ENCODE assay signal across 21 cellular contexts in genomic region chr10:24439935-24440334, GRCh38.
DNase-seq lines count a peak whose midpoint lies in the region; ATAC-seq and TF ChIP-seq lines count a peak whose summit lies in the region.
"Had no signal": no experiment of that assay in that cellular context is flagged by ENCODE, and none has a peak within 500 bp of the region (broad histone marks: within the 10 kb centered on the region; RNA-seq: fewer than 3 reads in every experiment).

No MANE protein-coding gene starts in this region.

- TF ChIP-seq CTCF in AG10803 (conservative IDR thresholded peaks at IDR 0.05; ENCODE audit: low read length) (no peak), nephron progenitor cell (IDR thresholded peaks at IDR 0.05) (no peak), suprapubic skin (IDR thresholded peaks at IDR 0.05) (no peak)

- TF ChIP-seq POLR2A in suprapubic skin (IDR thresholded peaks at IDR 0.05), result no peak

- H3K27ac ChIP-seq in suprapubic skin, result peak overlapping the region; percentile 36
- H3K27ac ChIP-seq: KMS-11, Peyer's patch had no signal

- 71% methylated on average over 4 of the region's 4 CpGs for WGBS in suprapubic skin

- H3K4me3 Mint-ChIP-seq in nephron progenitor cell, result no peak overlapping the region
- H3K4me3 Mint-ChIP-seq in effector memory CD8-positive, alpha-beta T cell, result no peak overlapping the region
- H3K4me3 Mint-ChIP-seq: CD4-positive, alpha-beta memory T cell had no signal

- H3K4me1 ChIP-seq in suprapubic skin, result no peaks in the 10 kb centered on the region
- H3K4me1 ChIP-seq: BE2C, Peyer's patch had no signal

- H3K27me3 Mint-ChIP-seq in nephron progenitor cell (ENCODE audit: low read depth, poor library complexity), result peaks cover 4% of the 10 kb centered on the region
- H3K27me3 Mint-ChIP-seq in effector memory CD8-positive, alpha-beta T cell, result peaks cover 9% of the 10 kb centered on the region in 2 donors

- peaks cover 52% of the 10 kb centered on the region for H3K4me1 Mint-ChIP-seq in nephron progenitor cell
- H3K4me1 Mint-ChIP-seq in effector memory CD8-positive, alpha-beta T cell (ENCODE audit: low read depth in 2 of 2), result no peaks in the 10 kb centered on the region
- H3K4me1 Mint-ChIP-seq: CD4-positive, alpha-beta memory T cell had no signal

- peak; percentile 62 for DNase-seq in AG10803 (ENCODE audit: low read depth)
- DNase-seq in MG63, result peak; percentile 37
- DNase-seq in nephron progenitor cell, result no peak
- DNase-seq in suprapubic skin (ENCODE audit: low spot score in 2 of 2), result no peak
- DNase-seq in NCI-H446 treated with DMSO at 0.1 percent for 48 hours (lab: John Stamatoyannopoulos, UW), result no peak
- DNase-seq in effector memory CD8-positive, alpha-beta T cell, result no peak
- DNase-seq: BE2C; CD4-positive, alpha-beta memory T cell; DMS79 treated with DMSO at 0.1 percent for 48 hours; GDM1; MM.1S; NCI-H1105 treated with DMSO at 0.1 percent for 48 hours; NCI-H1930; NCI-H2171; NCI-H510A; Peyer's patch; SHP77 had no signal

- TF ChIP-seq EP300 in suprapubic skin (IDR thresholded peaks at IDR 0.05), result no peak

- peaks cover 4% of the 10 kb centered on the region for H3K9me3 Mint-ChIP-seq in nephron progenitor cell
- no peaks in the 10 kb centered on the region for H3K9me3 Mint-ChIP-seq in effector memory CD8-positive, alpha-beta T cell
- H3K9me3 Mint-ChIP-seq: CD4-positive, alpha-beta memory T cell had no signal

- H3K4me3 ChIP-seq in AG10803 (ENCODE audit: low read length), result no peak overlapping the region
- no peak overlapping the region for H3K4me3 ChIP-seq in MG63
- H3K4me3 ChIP-seq in suprapubic skin, result no peak overlapping the region
- H3K4me3 ChIP-seq: Peyer's patch had no signal

- H3K9me3 ChIP-seq in MG63, result no peaks in the 10 kb centered on the region
- H3K9me3 ChIP-seq in suprapubic skin, result no peaks in the 10 kb centered on the region
- H3K9me3 ChIP-seq: BE2C, Peyer's patch had no signal

- H3K36me3 Mint-ChIP-seq in nephron progenitor cell (ENCODE audit: low read depth), result peaks cover 70% of the 10 kb centered on the region
- H3K36me3 Mint-ChIP-seq in effector memory CD8-positive, alpha-beta T cell (ENCODE audit: insufficient read depth), result no peaks in the 10 kb centered on the region
- H3K36me3 Mint-ChIP-seq: CD4-positive, alpha-beta memory T cell had no signal

- H3K27me3 ChIP-seq in MG63, result no peaks in the 10 kb centered on the region
- H3K27me3 ChIP-seq in suprapubic skin, result no peaks in the 10 kb centered on the region
- H3K27me3 ChIP-seq: BE2C, Peyer's patch had no signal

- ATAC-seq in HG03135 (IDR thresholded peaks at IDR 0.05; ENCODE audit: unreplicated experiment) (no peak), HG03108 (IDR thresholded peaks at IDR 0.05; ENCODE audit: unreplicated experiment) (no peak)
- ATAC-seq in effector memory CD8-positive, alpha-beta T cell (replicated peaks), result no peak
- ATAC-seq: HCT116 had no signal

- H3K27ac Mint-ChIP-seq in nephron progenitor cell, result peak overlapping the region; percentile 44
- no peak overlapping the region for H3K27ac Mint-ChIP-seq in effector memory CD8-positive, alpha-beta T cell
- H3K27ac Mint-ChIP-seq: CD4-positive, alpha-beta memory T cell had no signal

- H3K36me3 ChIP-seq in MG63 (no peaks in the 10 kb centered on the region), suprapubic skin (peaks cover 14% of the 10 kb centered on the region)
- H3K36me3 ChIP-seq: BE2C, Peyer's patch had no signal

Comparison
In these comparisons a context has a peak if more than half of its experiments do, and no peak if none do; other contexts are left out.
1. DNase-seq: peak in AG10803 (single experiment) and MG63 (single experiment); none in nephron progenitor cell (single experiment), suprapubic skin (0 of 2), NCI-H446 treated with DMSO at 0.1 percent for 48 hours (single experiment) and effector memory CD8-positive, alpha-beta T cell (0 of 3).